ENCODE assay signal across 2 cellular contexts in genomic region chr6:33063435-33063834, GRCh38. TPM values are rescaled to one million over a fixed set of nuclear protein-coding genes. Genes with fewer than 3 reads are reported as not detected.
"Had no signal": no experiment of that assay in that cellular context is flagged by ENCODE, and none has a peak within 500 bp of the region (broad histone marks: within the 10 kb centered on the region; RNA-seq: fewer than 3 reads in every experiment).

No MANE protein-coding gene starts in this region.

RNA-seq across cellular contexts. Expression of gene HLA-DPB1, which starts 12.4 kb away (rescaled TPM):
- polyA plus RNA-seq: foreskin keratinocyte had no signal

RNA-seq across cellular contexts. Expression of gene HLA-DOA, which starts 54.0 kb away (rescaled TPM):
- total RNA-seq: foreskin keratinocyte had no signal
- polyA plus RNA-seq: cardiac muscle cell, foreskin keratinocyte had no signal
